Comparison of ENCODE assay signal across 28 cellular contexts in genomic region chr13:106132216-106132615, GRCh38.
DNase-seq lines count a peak whose midpoint lies in the region; ATAC-seq and TF ChIP-seq lines count a peak whose summit lies in the region.
"Had no signal": no experiment of that assay in that cellular context is flagged by ENCODE, and none has a peak within 500 bp of the region (broad histone marks: within the 10 kb centered on the region; RNA-seq: fewer than 3 reads in every experiment).

No MANE protein-coding gene starts in this region.

- ATAC-seq in body of pancreas (peak; percentile 79), SK-N-SH treated with all-trans-retinoic acid at 6 μM for 48 hours (no peak)
- ATAC-seq: activated naive CD4-positive, alpha-beta T cell treated with anti-CD3 and anti-CD28 coated beads, Interleukin-2, amount 50 U/mL, for 72 hours; heart right ventricle; K562; Panc1; T-cell had no signal

- no peak for TF ChIP-seq POLR2A in body of pancreas (IDR thresholded peaks at IDR 0.05)

- no peaks in the 10 kb centered on the region for H3K79me2 ChIP-seq in hepatocyte

- peak overlapping the region; percentile 30 for H3K4me2 ChIP-seq in hepatocyte
- H3K4me2 ChIP-seq: BLaER1 had no signal

- 4 to 14% methylated on average over 1 of the region's 1 CpG for WGBS in body of pancreas, 2 donors
- 56% methylated on average over 1 of the region's 1 CpG for WGBS in hepatocyte (ENCODE audit: low lambda C conversion rate, missing lambda C conversion rate)

- H3K9me3 ChIP-seq in body of pancreas (no peaks in the 10 kb centered on the region), hepatocyte (ENCODE audit: low read depth) (no peaks in the 10 kb centered on the region)
- H3K9me3 ChIP-seq: ascending aorta, HAP-1, neutrophil, tibial artery had no signal

- intact Hi-C loops in body of pancreas (cut with DNase I) = no loop called here

- H3K4me3 ChIP-seq in body of pancreas (no peak overlapping the region), hepatocyte (no peak overlapping the region)
- H3K4me3 ChIP-seq: ascending aorta, BLaER1, HAP-1, heart right ventricle, K562, tibial artery had no signal

- no peak overlapping the region for H2AFZ ChIP-seq in hepatocyte

- TF ChIP-seq CTCF in body of pancreas (IDR thresholded peaks at IDR 0.05) (no peak), hepatocyte (IDR thresholded peaks at IDR 0.05; ENCODE audit: poor library complexity) (no peak)

- H3K27me3 ChIP-seq in body of pancreas (no peaks in the 10 kb centered on the region), hepatocyte (no peaks in the 10 kb centered on the region)
- H3K27me3 ChIP-seq: ascending aorta, BLaER1, heart right ventricle, neutrophil, tibial artery had no signal

- H4K20me1 ChIP-seq in hepatocyte (ENCODE audit: insufficient read depth, poor library complexity, severe bottlenecking) = no peaks in the 10 kb centered on the region
- H4K20me1 ChIP-seq: BLaER1 had no signal

- H3K4me1 ChIP-seq in body of pancreas = peaks cover 20% of the 10 kb centered on the region
- peaks cover 5% of the 10 kb centered on the region for H3K4me1 ChIP-seq in hepatocyte (ENCODE audit: insufficient read depth)
- H3K4me1 ChIP-seq: BLaER1, HAP-1, heart right ventricle had no signal

- H3K27ac ChIP-seq in body of pancreas (peak overlapping the region in 1 of 4 donors; percentile 7), hepatocyte (peak overlapping the region; percentile 56)
- H3K27ac ChIP-seq: ascending aorta, BLaER1, heart right ventricle, neutrophil, tibial artery had no signal

- DNase-seq in HT-29 (ENCODE audit: low spot score) (peak; percentile 70), body of pancreas (no peak), hepatocyte (ENCODE audit: low spot score) (no peak), renal cortical epithelial cell (ENCODE audit: low read depth) (peak; percentile 81), occipital lobe (lab: John Stamatoyannopoulos, UW) (no peak), KG1 (lab: John Stamatoyannopoulos, UW) (no peak), NCI-H2029 (lab: John Stamatoyannopoulos, UW) (no peak)
- DNase-seq: activated CD4-positive, alpha-beta T cell treated with anti-CD3 and anti-CD28 coated beads, Interleukin-2, amount 50 U/mL, for 48 hours; activated CD8-positive, alpha-beta memory T cell treated with anti-CD3 and anti-CD28 coated beads, Interleukin-2, amount 50 U/mL, for 4 hours; COR-L47; DMS79 treated with DMSO at 0.1 percent for 48 hours; GF-D8; heart right ventricle; MM.1S; naive B cell; NCI-H2029 treated with DMSO at 0.1 percent for 48 hours; NCI-H2227 treated with DMSO at 0.1 percent for 48 hours; stimulated activated CD4-positive, alpha-beta T cell treated with anti-CD3 and anti-CD28 coated beads, Interleukin-2, amount 100 ng/mL, for 24 hours; T-cell; tibial artery had no signal

- no peaks in the 10 kb centered on the region for H3K9me2 ChIP-seq in hepatocyte (replicated peaks; ENCODE audit: insufficient read depth)

- H3K36me3 ChIP-seq in body of pancreas (replicated peaks in 1 of 2; ENCODE audit: insufficient read depth in 1 of 2, low read depth in 2 of 2) (no peaks in the 10 kb centered on the region), hepatocyte (replicated peaks; ENCODE audit: insufficient read depth, low read depth) (no peaks in the 10 kb centered on the region)
- H3K36me3 ChIP-seq: ascending aorta, BLaER1, HAP-1, heart right ventricle, neutrophil, tibial artery had no signal

TF ChIP-seq in SK-N-SH treated with all-trans-retinoic acid at 6 μM for 48 hours, 23 proteins besides CTCF, POLR2A, EP300 and RAD21:
- TF ChIP-seq RARB (CRISPR knock-in tag; IDR thresholded peaks at IDR 0.05) = no peak
- no peak for TF ChIP-seq ZNF8 (CRISPR knock-in tag; IDR thresholded peaks at IDR 0.05)
- TF ChIP-seq GLIS3 (CRISPR knock-in tag; IDR thresholded peaks at IDR 0.05) = no peak
- TF ChIP-seq TSHZ2 (CRISPR knock-in tag; IDR thresholded peaks at IDR 0.05) = no peak
- TF ChIP-seq TCF4 (CRISPR knock-in tag; IDR thresholded peaks at IDR 0.05; ENCODE audit: borderline replicate concordance) = no peak
- TF ChIP-seq, protein P1, sequence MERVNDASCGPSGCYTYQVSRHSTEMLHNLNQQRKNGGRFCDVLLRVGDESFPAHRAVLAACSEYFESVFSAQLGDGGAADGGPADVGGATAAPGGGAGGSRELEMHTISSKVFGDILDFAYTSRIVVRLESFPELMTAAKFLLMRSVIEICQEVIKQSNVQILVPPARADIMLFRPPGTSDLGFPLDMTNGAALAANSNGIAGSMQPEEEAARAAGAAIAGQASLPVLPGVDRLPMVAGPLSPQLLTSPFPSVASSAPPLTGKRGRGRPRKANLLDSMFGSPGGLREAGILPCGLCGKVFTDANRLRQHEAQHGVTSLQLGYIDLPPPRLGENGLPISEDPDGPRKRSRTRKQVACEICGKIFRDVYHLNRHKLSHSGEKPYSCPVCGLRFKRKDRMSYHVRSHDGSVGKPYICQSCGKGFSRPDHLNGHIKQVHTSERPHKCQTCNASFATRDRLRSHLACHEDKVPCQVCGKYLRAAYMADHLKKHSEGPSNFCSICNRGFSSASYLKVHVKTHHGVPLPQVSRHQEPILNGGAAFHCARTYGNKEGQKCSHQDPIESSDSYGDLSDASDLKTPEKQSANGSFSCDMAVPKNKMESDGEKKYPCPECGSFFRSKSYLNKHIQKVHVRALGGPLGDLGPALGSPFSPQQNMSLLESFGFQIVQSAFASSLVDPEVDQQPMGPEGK (CRISPR knock-in tag; IDR thresholded peaks at IDR 0.05; ENCODE audit: borderline replicate concordance) = no peak
- TF ChIP-seq ZNF70 (CRISPR knock-in tag; IDR thresholded peaks at IDR 0.05) = no peak
- no peak for TF ChIP-seq ESRRG (CRISPR knock-in tag; IDR thresholded peaks at IDR 0.05)
- no peak for TF ChIP-seq ZFP30 (CRISPR knock-in tag; IDR thresholded peaks at IDR 0.05)
- TF ChIP-seq CSDC2 (CRISPR knock-in tag; IDR thresholded peaks at IDR 0.05) = no peak
- TF ChIP-seq TOX (CRISPR knock-in tag; IDR thresholded peaks at IDR 0.05; ENCODE audit: borderline replicate concordance) = no peak
- TF ChIP-seq BACH2 (CRISPR knock-in tag; IDR thresholded peaks at IDR 0.05; ENCODE audit: borderline replicate concordance) = no peak
- TF ChIP-seq SNAI2 (CRISPR knock-in tag; IDR thresholded peaks at IDR 0.05) = no peak

Comparison
In these comparisons a context has a peak if more than half of its experiments do, and no peak if none do; other contexts are left out.
1. DNase-seq: peak in HT-29 (single experiment) and renal cortical epithelial cell (single experiment); none in body of pancreas (0 of 4), hepatocyte (single experiment), occipital lobe (single experiment), KG1 (single experiment) and NCI-H2029 (single experiment).